In genomic region chr10:102423372-102423968, GRCh38 we compare ENCODE assay signal across 14 cellular contexts.
DNase-seq lines count a peak whose midpoint lies in the region; ATAC-seq and TF ChIP-seq lines count a peak whose summit lies in the region.
"Had no signal": no experiment of that assay in that cellular context is flagged by ENCODE, and none has a peak within 500 bp of the region (broad histone marks: within the 10 kb centered on the region; RNA-seq: fewer than 3 reads in every experiment).

No MANE protein-coding gene starts in this region.

- H3K4me3 ChIP-seq in DOHH2 (ENCODE audit: low read length) = peak overlapping the region; percentile 88; the same call in 1 of the 2 replicates
- peak overlapping the region; percentile 92 to 98 for H3K4me3 ChIP-seq in mucosa of rectum (ENCODE audit: low read length in 2 of 2)

- peaks cover 21% of the 10 kb centered on the region for H3K79me2 ChIP-seq in DOHH2 (ENCODE audit: control insufficient read depth, low read length)

- H3K4me1 ChIP-seq in DOHH2 (ENCODE audit: control insufficient read depth, low read length) (peaks cover 31% of the 10 kb centered on the region), mucosa of rectum (ENCODE audit: control insufficient read depth in 2 of 2, insufficient read depth in 2 of 2, low read length in 2 of 2) (peaks cover 29 to 33% of the 10 kb centered on the region in 2 donors)

- H3K9me3 Mint-ChIP-seq in activated naive CD8-positive, alpha-beta T cell treated with anti-CD3 and anti-CD28 coated beads, Interleukin-2, amount 50 U/mL, for 24 hours = no peaks in the 10 kb centered on the region
- H3K9me3 Mint-ChIP-seq: WTC11 had no signal

- H3K9me2 ChIP-seq in DOHH2 (replicated peaks; ENCODE audit: control insufficient read depth, low read length) = no peaks in the 10 kb centered on the region

- H3K9me3 ChIP-seq in DOHH2 (ENCODE audit: control insufficient read depth, insufficient read depth, low read length) (no peaks in the 10 kb centered on the region), mucosa of rectum (ENCODE audit: control insufficient read depth in 2 of 2, low read length in 2 of 2) (no peaks in the 10 kb centered on the region)

- peak overlapping the region; percentile 21 for H3K4me3 Mint-ChIP-seq in activated naive CD8-positive, alpha-beta T cell treated with anti-CD3 and anti-CD28 coated beads, Interleukin-2, amount 50 U/mL, for 24 hours

- H3K4me2 ChIP-seq in DOHH2 (ENCODE audit: low read length) = peak overlapping the region; percentile 93

- H4K20me1 ChIP-seq in DOHH2 (ENCODE audit: control insufficient read depth, insufficient read depth, low read depth, low read length) = no peaks in the 10 kb centered on the region

- peaks cover 7% of the 10 kb centered on the region; the same call in 1 of the 2 replicates for H3F3A ChIP-seq in DOHH2 (ENCODE audit: control insufficient read depth, insufficient read depth)

- no peak overlapping the region for H3K9ac ChIP-seq in mucosa of rectum (ENCODE audit: low read depth in 1 of 2, low read length in 2 of 2)

- H3K27ac Mint-ChIP-seq in activated naive CD8-positive, alpha-beta T cell treated with anti-CD3 and anti-CD28 coated beads, Interleukin-2, amount 50 U/mL, for 24 hours = no peak overlapping the region
- H3K27ac Mint-ChIP-seq: progenitor cell of endocrine pancreas, WTC11 had no signal

- TF ChIP-seq CTCF in 22Rv1 (IDR thresholded peaks at IDR 0.05) (no peak), DOHH2 (IDR thresholded peaks at IDR 0.05; ENCODE audit: low read depth, low read length, poor library complexity, severe bottlenecking) (no peak)

- H3K27me3 ChIP-seq in DOHH2 (ENCODE audit: control insufficient read depth, low read length) (no peaks in the 10 kb centered on the region), mucosa of rectum (ENCODE audit: control insufficient read depth in 2 of 2, insufficient read depth in 2 of 2, low read length in 2 of 2) (peaks cover 0 to under 1% of the 10 kb centered on the region in 2 donors)

- H3K36me3 ChIP-seq in DOHH2 (ENCODE audit: control insufficient read depth, low read length) (peaks cover 19% of the 10 kb centered on the region), mucosa of rectum (ENCODE audit: control insufficient read depth in 2 of 2, insufficient read depth in 2 of 2, low read length in 2 of 2) (peaks cover 9 to 19% of the 10 kb centered on the region in 2 donors)

- peaks cover 8% of the 10 kb centered on the region for H3K36me3 Mint-ChIP-seq in activated naive CD8-positive, alpha-beta T cell treated with anti-CD3 and anti-CD28 coated beads, Interleukin-2, amount 50 U/mL, for 24 hours (ENCODE audit: low read depth)

- peak overlapping the region; percentile 97 for H3K27ac ChIP-seq in 22Rv1
- H3K27ac ChIP-seq in DOHH2 (ENCODE audit: low read depth, low read length) = no peak overlapping the region
- H3K27ac ChIP-seq in mucosa of rectum (ENCODE audit: low read depth in 2 of 2, low read length in 2 of 2) = no peak overlapping the region

- peaks cover 53% of the 10 kb centered on the region for H3K4me1 Mint-ChIP-seq in activated naive CD8-positive, alpha-beta T cell treated with anti-CD3 and anti-CD28 coated beads, Interleukin-2, amount 50 U/mL, for 24 hours

- peaks cover 9% of the 10 kb centered on the region for H3K27me3 Mint-ChIP-seq in activated naive CD8-positive, alpha-beta T cell treated with anti-CD3 and anti-CD28 coated beads, Interleukin-2, amount 50 U/mL, for 24 hours

- ATAC-seq in activated naive CD8-positive, alpha-beta T cell treated with anti-CD3 and anti-CD28 coated beads, Interleukin-2, amount 50 U/mL, for 24 hours = no peak
- ATAC-seq in HG03139 (IDR thresholded peaks at IDR 0.05; ENCODE audit: unreplicated experiment) = no peak

- no peak for DNase-seq in activated naive CD8-positive, alpha-beta T cell treated with anti-CD3 and anti-CD28 coated beads, Interleukin-2, amount 50 U/mL, for 24 hours
- DNase-seq in OCI-M2 (lab: John Stamatoyannopoulos, UW; ENCODE audit: unreplicated experiment) (no peak), NCI-H2029 (lab: John Stamatoyannopoulos, UW) (no peak), NCI-H1105 treated with DMSO at 0.1 percent for 48 hours (lab: John Stamatoyannopoulos, UW) (no peak)
- DNase-seq: AML-193; GDM1; NCI-H1436; stimulated activated CD4-positive, alpha-beta T cell treated with anti-CD3 and anti-CD28 coated beads, Interleukin-2, amount 100 ng/mL, for 48 hours had no signal
